ENCODE assay signal across 18 cellular contexts in genomic region chr5:31052937-31053658, GRCh38.
"Had no signal": no experiment of that assay in that cellular context is flagged by ENCODE, and none has a peak within 500 bp of the region (broad histone marks: within the 10 kb centered on the region; RNA-seq: fewer than 3 reads in every experiment).

No MANE protein-coding gene starts in this region.

- H3K4me3 ChIP-seq: colonic mucosa, esophagus squamous epithelium, lung, stomach had no signal

- H3K27ac Mint-ChIP-seq: naive B cell, nephron had no signal

- H3K27ac ChIP-seq: colonic mucosa, esophagus squamous epithelium, foreskin keratinocyte, stomach had no signal

- H3K9me3 ChIP-seq: colonic mucosa, esophagus squamous epithelium, stomach had no signal

- H3K4me1 ChIP-seq: colonic mucosa, esophagus squamous epithelium, foreskin keratinocyte, stomach had no signal

- FAIRE-seq: kidney, small intestine, urothelium cell line had no signal

- H3K27me3 ChIP-seq: colonic mucosa, esophagus squamous epithelium, foreskin keratinocyte, stomach had no signal

- ATAC-seq: foreskin keratinocyte, left colon, left ventricle myocardium superior, right cardiac atrium had no signal

- H3K27me3 Mint-ChIP-seq: naive B cell had no signal

- H3K36me3 ChIP-seq: colonic mucosa, esophagus squamous epithelium, stomach had no signal

- H3K4me1 Mint-ChIP-seq: naive B cell had no signal

- H3K36me3 Mint-ChIP-seq: naive B cell had no signal

- H3K4me3 Mint-ChIP-seq: naive B cell, nephron had no signal

- DNase-seq: colonic mucosa; dermis blood vessel endothelial cell; esophagus squamous epithelium; foreskin keratinocyte; kidney; left colon; left ventricle myocardium superior; mesendoderm; naive B cell; right cardiac atrium; small intestine; stimulated activated CD4-positive, alpha-beta T cell treated with anti-CD3 and anti-CD28 coated beads, Interleukin-12 subunit alpha, Interleukin-12 subunit beta, amount 100 ng/mL, for 4 hours; stimulated activated naive CD4-positive, alpha-beta T cell; stomach; trophoblast cell had no signal
